8 cellular contexts compared by ENCODE assay signal in the genomic region with DNA sequence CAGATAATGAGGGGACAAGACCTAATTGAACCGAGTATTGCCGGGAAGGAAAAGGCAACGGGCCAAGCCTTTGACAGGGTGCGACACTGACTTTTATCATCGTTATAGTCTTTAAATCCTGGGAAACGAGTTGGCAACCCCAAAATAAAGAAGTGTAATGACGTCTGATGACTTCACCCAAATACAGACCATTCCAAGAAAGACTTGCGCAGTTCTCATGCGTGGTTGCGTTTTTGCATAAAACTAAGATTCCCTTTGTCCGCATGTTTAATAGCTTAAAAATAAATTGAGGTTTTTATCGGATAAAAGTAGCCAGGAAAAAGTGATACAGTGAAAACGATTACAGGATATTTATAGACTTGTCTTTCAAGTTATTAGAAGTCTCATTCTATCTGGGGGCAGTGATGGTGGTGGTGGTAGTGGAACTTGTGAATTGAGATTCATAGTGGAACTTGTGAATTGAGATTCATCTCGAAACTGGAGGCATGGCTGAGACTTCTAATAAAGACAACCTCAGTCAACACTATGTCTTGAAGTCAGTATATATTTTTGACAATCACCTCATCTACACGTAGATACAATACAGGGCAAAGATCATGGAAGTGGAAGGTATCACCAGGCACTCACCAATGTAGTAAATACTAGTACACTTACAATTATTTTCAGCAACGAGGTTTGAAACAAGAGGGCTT. TPM values are rescaled to one million over a fixed set of nuclear protein-coding genes. Genes with fewer than 3 reads are reported as not detected.
A peak's percentile ranks its signal among the peaks of the same experiment; 100 is the strongest.
DNase-seq lines count a peak whose midpoint lies in the region; ATAC-seq and TF ChIP-seq lines count a peak whose summit lies in the region.

No MANE protein-coding gene starts in this region.

- H3K27me3 Mint-ChIP-seq in CD4-positive, CD25-positive, alpha-beta regulatory T cell: peaks cover 8% of the 10 kb centered on the region
- H3K27me3 Mint-ChIP-seq in brain: peaks cover 22% of the 10 kb centered on the region

- H4K8ac ChIP-seq in mesendoderm (ENCODE audit: low read depth, low read length): no peak overlapping the region

- peaks cover 19% of the 10 kb centered on the region for H3K79me2 ChIP-seq in mesendoderm (ENCODE audit: control insufficient read depth, insufficient read depth, low read length)

- H3K56ac ChIP-seq in mesendoderm (ENCODE audit: low read length): peak overlapping the region; percentile 94

- peak overlapping the region; percentile 81 for H3K9ac ChIP-seq in mesendoderm (ENCODE audit: low read length)

- no peak overlapping the region for H2BK5ac ChIP-seq in mesendoderm (ENCODE audit: low read length)

- WGBS in mesendoderm (ENCODE audit: extremely low coverage, insufficient coverage, low lambda C conversion rate): no CpG with 5 or more reads among the region's 16 CpGs

- peak overlapping the region; percentile 78 to 98 (median 97) for H3K4me3 Mint-ChIP-seq in CD4-positive, CD25-positive, alpha-beta regulatory T cell
- H3K4me3 Mint-ChIP-seq in brain: peak overlapping the region; percentile 89 to 99 (median 99)

- no peaks in the 10 kb centered on the region for H3K79me1 ChIP-seq in mesendoderm (ENCODE audit: low read length)

- H3K36me3 Mint-ChIP-seq in CD4-positive, CD25-positive, alpha-beta regulatory T cell: no peaks in the 10 kb centered on the region
- no peaks in the 10 kb centered on the region for H3K36me3 Mint-ChIP-seq in brain

- peak overlapping the region; percentile 86 for H3K4me3 ChIP-seq in CD4-positive, CD25-positive, alpha-beta regulatory T cell (ENCODE audit: low read depth, low read length)
- H3K4me3 ChIP-seq in mesendoderm (ENCODE audit: low read length): peak overlapping the region; percentile 60

- no peak overlapping the region for H2BK120ac ChIP-seq in mesendoderm (ENCODE audit: low read depth, low read length)

- peak in 2 of 3 donors; percentile 20 to 73 for DNase-seq in CD4-positive, CD25-positive, alpha-beta regulatory T cell
- DNase-seq in NAMALWA (ENCODE audit: low spot score) (peak; percentile 47), mesendoderm (no peak), NCI-H748 (lab: John Stamatoyannopoulos, UW; ENCODE audit: unreplicated experiment) (no peak), NCI-H2171 (lab: John Stamatoyannopoulos, UW) (no peak)

- H2AK5ac ChIP-seq in mesendoderm (ENCODE audit: low read length): no peak overlapping the region

- peak overlapping the region; percentile 3 for H2BK15ac ChIP-seq in mesendoderm (replicated peaks; ENCODE audit: low read depth)

- H3K36me3 ChIP-seq in CD4-positive, CD25-positive, alpha-beta regulatory T cell (ENCODE audit: control insufficient read depth, insufficient read depth, low read length): no peaks in the 10 kb centered on the region
- no peaks in the 10 kb centered on the region for H3K36me3 ChIP-seq in mesendoderm (ENCODE audit: control insufficient read depth, insufficient read depth, low read length)

- peak overlapping the region; percentile 28 for H3K4ac ChIP-seq in mesendoderm (ENCODE audit: low read depth, low read length)

- peak overlapping the region; percentile 65 for H4K5ac ChIP-seq in mesendoderm (ENCODE audit: low read length)

- H3K9me3 ChIP-seq in CD4-positive, CD25-positive, alpha-beta regulatory T cell (ENCODE audit: control insufficient read depth in 2 of 2, low read length in 2 of 2): no peaks in the 10 kb centered on the region

- peaks cover 0 to 1% (median 0%) of the 10 kb centered on the region in 7 donors for H3K9me3 Mint-ChIP-seq in CD4-positive, CD25-positive, alpha-beta regulatory T cell
- H3K9me3 Mint-ChIP-seq in brain: no peaks in the 10 kb centered on the region

- H3K23ac ChIP-seq in mesendoderm (ENCODE audit: low read length): no peak overlapping the region

- peak overlapping the region; percentile 96 for H3K27ac ChIP-seq in CD4-positive, CD25-positive, alpha-beta regulatory T cell (ENCODE audit: insufficient read depth, low read length, poor library complexity, severe bottlenecking)
- H3K27ac ChIP-seq in mesendoderm (ENCODE audit: low read depth, low read length): peak overlapping the region; percentile 88
- peak overlapping the region; percentile 88 for H3K27ac ChIP-seq in temporal lobe (ENCODE audit: low read depth, low read length)

- peak overlapping the region; percentile 25 for H3K18ac ChIP-seq in mesendoderm (ENCODE audit: low read length)

- H3K27me3 ChIP-seq in CD4-positive, CD25-positive, alpha-beta regulatory T cell (ENCODE audit: control insufficient read depth, insufficient read depth, low read length): no peaks in the 10 kb centered on the region
- no peaks in the 10 kb centered on the region for H3K27me3 ChIP-seq in mesendoderm (ENCODE audit: insufficient read depth, low read length, poor library complexity)

- peaks cover 36% of the 10 kb centered on the region for H3K4me1 ChIP-seq in CD4-positive, CD25-positive, alpha-beta regulatory T cell (ENCODE audit: control insufficient read depth, insufficient read depth, low read length, poor library complexity, severe bottlenecking)
- no peaks in the 10 kb centered on the region for H3K4me1 ChIP-seq in mesendoderm (ENCODE audit: control insufficient read depth, low read depth, low read length)

- peak in 1 of 2 experiments; percentile 1 for TF ChIP-seq CTCF in brain (conservative IDR thresholded peaks at IDR 0.05)

- peak overlapping the region; percentile 72 for H3K4me2 ChIP-seq in mesendoderm (ENCODE audit: low read length)

- H3K4me1 Mint-ChIP-seq in CD4-positive, CD25-positive, alpha-beta regulatory T cell: peaks cover 28 to 41% (median 33%) of the 10 kb centered on the region in 4 donors
- peaks cover 40% of the 10 kb centered on the region for H3K4me1 Mint-ChIP-seq in brain

- no peak for ATAC-seq in CD4-positive, CD25-positive, alpha-beta regulatory T cell (ENCODE audit: low read depth in 2 of 2)
- ATAC-seq in GM21381 (IDR thresholded peaks at IDR 0.05; ENCODE audit: unreplicated experiment): peak; percentile 30

- peak overlapping the region; percentile 97 to 98 (median 98) for H3K27ac Mint-ChIP-seq in CD4-positive, CD25-positive, alpha-beta regulatory T cell
- peak overlapping the region; percentile 88 to 99 (median 99) for H3K27ac Mint-ChIP-seq in brain

RNA-seq across cellular contexts. Expression of a gene that starts 1.2 kb away (rescaled TPM):
- total RNA-seq in CD4-positive, CD25-positive, alpha-beta regulatory T cell: 453 TPM
- polyA plus RNA-seq in CD4-positive, CD25-positive, alpha-beta regulatory T cell: 10 to 100 TPM; 23.4 to 31.2 (median 24.7) TPM
- polyA plus RNA-seq in brain (ENCODE audit: insufficient read depth, low read depth, low replicate concordance): 24.2 TPM
- polyA plus RNA-seq in mesendoderm (2013, experiment 1 of 2): 37.4 TPM
- 37.7 TPM for polyA plus RNA-seq in mesendoderm (2013, experiment 2 of 2)
- total RNA-seq in temporal lobe: 51.4 TPM

Comparison
In these comparisons a context has a peak if more than half of its experiments do, and no peak if none do; other contexts are left out.
1. DNase-seq: peak in CD4-positive, CD25-positive, alpha-beta regulatory T cell (2 of 3) and NAMALWA (single experiment); none in mesendoderm (single experiment), NCI-H748 (single experiment) and NCI-H2171 (single experiment).
2. Peak in every context shown above with its lines, with median percentiles within 50 percentile points of each other: H3K27ac ChIP-seq.